In genomic region chr2:43348904-43349725, GRCh38 we compare ENCODE assay signal across 11 cellular contexts.
A peak's percentile ranks its signal among the peaks of the same experiment; 100 is the strongest.
DNase-seq lines count a peak whose midpoint lies in the region; ATAC-seq and TF ChIP-seq lines count a peak whose summit lies in the region.
"Had no signal": no experiment of that assay in that cellular context is flagged by ENCODE, and none has a peak within 500 bp of the region (broad histone marks: within the 10 kb centered on the region; RNA-seq: fewer than 3 reads in every experiment).

No MANE protein-coding gene starts in this region.

- no peaks in the 10 kb centered on the region for H3K9me3 Mint-ChIP-seq in nephron
- H3K9me3 Mint-ChIP-seq: activated CD4-positive, alpha-beta T cell treated with anti-CD3 and anti-CD28 coated beads, Interleukin-2, amount 10 ng/mL, durations not matched to agents 24 days and 14 days had no signal

- H3K27me3 ChIP-seq in esophagus muscularis mucosa, result no peaks in the 10 kb centered on the region
- H3K27me3 ChIP-seq in transverse colon, result no peaks in the 10 kb centered on the region
- H3K27me3 ChIP-seq: SJSA1 had no signal

- no peak overlapping the region for H3K9ac ChIP-seq in SK-N-MC (ENCODE audit: insufficient read length)

- no peak for ATAC-seq in GM19452 (IDR thresholded peaks at IDR 0.05; ENCODE audit: unreplicated experiment)

- H3K27ac ChIP-seq in SK-N-MC (peak overlapping the region; percentile 81; the same call in 1 of the 2 replicates), esophagus muscularis mucosa (replicated peaks in 1 of 4) (peak overlapping the region; percentile 83 to 88 (median 86)), transverse colon (peak overlapping the region; percentile 74 to 84 (median 84))
- H3K27ac ChIP-seq: epithelial cell of prostate, SJSA1 had no signal

- no peaks in the 10 kb centered on the region for H3K27me3 Mint-ChIP-seq in nephron (ENCODE audit: low read depth)
- H3K27me3 Mint-ChIP-seq: activated CD4-positive, alpha-beta T cell treated with anti-CD3 and anti-CD28 coated beads, Interleukin-2, amount 10 ng/mL, durations not matched to agents 24 days and 14 days had no signal

- H3K4me1 Mint-ChIP-seq in nephron, result peaks cover 75% of the 10 kb centered on the region

- no peaks in the 10 kb centered on the region for H3K36me3 Mint-ChIP-seq in nephron (ENCODE audit: low read depth)

- H3K4me1 ChIP-seq in esophagus muscularis mucosa, result peaks cover 73 to 80% (median 77%) of the 10 kb centered on the region in 4 donors
- peaks cover 25 to 57% (median 43%) of the 10 kb centered on the region in 4 donors for H3K4me1 ChIP-seq in transverse colon

- H3K4me3 Mint-ChIP-seq in nephron, result peak overlapping the region; percentile 9 to 11 (median 10)
- H3K4me3 Mint-ChIP-seq: activated CD4-positive, alpha-beta T cell treated with anti-CD3 and anti-CD28 coated beads, Interleukin-2, amount 10 ng/mL, durations not matched to agents 24 days and 14 days had no signal

- TF ChIP-seq POLR2A in esophagus muscularis mucosa (IDR thresholded peaks at IDR 0.05; ENCODE audit: low read depth) (no peak), transverse colon (IDR thresholded peaks at IDR 0.05) (no peak)

- 21% methylated on average over 1 of the region's 1 CpG for WGBS in esophagus muscularis mucosa
- WGBS in transverse colon (ENCODE audit: low coverage in 1 of 2), 2 donors, result 0 to 20% methylated on average over 1 of the region's 1 CpG

- H3K36me3 ChIP-seq in SK-N-MC (ENCODE audit: insufficient read depth, low read length) (no peaks in the 10 kb centered on the region), esophagus muscularis mucosa (no peaks in the 10 kb centered on the region), transverse colon (no peaks in the 10 kb centered on the region)
- H3K36me3 ChIP-seq: SJSA1 had no signal

- DNase-seq in SK-N-MC (ENCODE audit: low read depth, low spot score), result peak; percentile 22
- DNase-seq in esophagus muscularis mucosa (ENCODE audit: extremely low spot score), result no peak
- DNase-seq in transverse colon, result no peak
- no peak for DNase-seq in OCI-M2 (lab: John Stamatoyannopoulos, UW; ENCODE audit: unreplicated experiment)
- no peak for DNase-seq in activated CD4-positive, alpha-beta T cell treated with anti-CD3 and anti-CD28 coated beads for 1 hour
- DNase-seq: activated CD4-positive, alpha-beta T cell treated with anti-CD3 and anti-CD28 coated beads, Interleukin-2, amount 10 ng/mL, durations not matched to agents 24 days and 14 days; DMS79 had no signal

- TF ChIP-seq CTCF in esophagus muscularis mucosa (IDR thresholded peaks at IDR 0.05) (no peak), nephron (IDR thresholded peaks at IDR 0.05; ENCODE audit: unreplicated experiment in 3 of 3) (no peak), transverse colon (IDR thresholded peaks at IDR 0.05) (no peak)

- H3K4me3 ChIP-seq in SK-N-MC (peak overlapping the region; percentile 16; the same call in 1 of the 2 replicates), esophagus muscularis mucosa (no peak overlapping the region), transverse colon (no peak overlapping the region)
- H3K4me3 ChIP-seq: SJSA1 had no signal

- H3K27ac Mint-ChIP-seq in nephron, result peak overlapping the region; percentile 98 to 99 (median 99)
- H3K27ac Mint-ChIP-seq: activated CD4-positive, alpha-beta T cell treated with anti-CD3 and anti-CD28 coated beads, Interleukin-2, amount 10 ng/mL, durations not matched to agents 24 days and 14 days had no signal

- TF ChIP-seq EP300 in esophagus muscularis mucosa (IDR thresholded peaks at IDR 0.05) (peak; percentile 28), transverse colon (IDR thresholded peaks at IDR 0.05; ENCODE audit: low read depth) (peak; percentile 75)

- in situ Hi-C loops in transverse colon (cut with MboI; ENCODE audit: low pct_ligation_motif_present in 1 of 4, low pct_unique_long_range_greater_than_20kb in 1 of 4, low sequenced_read_pairs in 3 of 4), result no loop called here

- H3K9me3 ChIP-seq in SK-N-MC (ENCODE audit: low read depth, low read length) (no peaks in the 10 kb centered on the region), esophagus muscularis mucosa (no peaks in the 10 kb centered on the region), transverse colon (no peaks in the 10 kb centered on the region)
- H3K9me3 ChIP-seq: SJSA1 had no signal

- intact Hi-C loops in esophagus muscularis mucosa (cut with DNase I) (no loop called here), transverse colon (cut with DNase I; ENCODE audit: low total_unique reads) (loop anchor here (10.0 kb wide), 2 partner anchors 56 to 124 kb away; partner anchors contain the start of gene ZFP36L2)
